In the genomic region with DNA sequence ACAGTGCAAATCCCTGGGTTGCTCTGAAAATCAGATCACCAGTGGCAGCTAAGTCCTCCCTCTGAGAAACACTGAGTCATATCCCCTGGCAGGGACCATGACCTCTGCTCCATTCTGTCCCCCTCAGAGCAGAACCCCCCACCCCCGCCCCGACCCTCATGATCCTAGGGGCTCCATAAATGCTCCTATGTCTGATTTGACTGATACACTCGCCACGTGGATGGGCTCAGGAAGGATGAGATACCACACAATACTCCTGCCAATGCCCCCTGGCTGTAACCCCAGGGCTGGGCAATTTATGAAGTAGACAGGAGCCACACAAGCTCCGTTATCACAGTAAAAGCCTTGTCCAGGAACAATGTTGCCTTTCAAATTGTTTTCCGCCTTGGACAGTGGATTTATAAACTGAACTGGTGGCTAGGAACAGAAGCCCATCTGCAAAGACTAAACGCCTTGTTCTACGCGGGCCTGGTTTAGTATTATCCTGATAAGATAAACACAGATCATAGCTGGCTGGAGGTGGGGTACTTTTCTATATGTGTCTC, we compare ENCODE assay signal across 15 cellular contexts.
DNase-seq lines count a peak whose midpoint lies in the region; ATAC-seq and FAIRE-seq lines count a peak whose summit lies in the region.
"Had no signal": no experiment of that assay in that cellular context is flagged by ENCODE, and none has a peak within 500 bp of the region (broad histone marks: within the 10 kb centered on the region; RNA-seq: fewer than 3 reads in every experiment).

No MANE protein-coding gene starts in this region.

- no peak for FAIRE-seq in GM19239 (lab: Jason Lieb, UNC)

- ATAC-seq in HG03457 (IDR thresholded peaks at IDR 0.05; ENCODE audit: unreplicated experiment): no peak
- ATAC-seq in GM21423 (IDR thresholded peaks at IDR 0.05; ENCODE audit: unreplicated experiment): no peak
- ATAC-seq: stimulated activated naive CD8-positive, alpha-beta T cell treated with anti-CD3 and anti-CD28 coated beads, Interleukin-15, amount 100 ng/mL, for 72 hours had no signal

- DNase-seq in COLO829 (ENCODE audit: low spot score) (peak; percentile 88), NCI-H69 (lab: John Stamatoyannopoulos, UW) (peak; percentile 28), foreskin melanocyte (peak; percentile 98), pons (ENCODE audit: low spot score) (peak; percentile 98), GM19239 (ENCODE audit: insufficient read length, low spot score) (no peak), mesenteric fat pad (ENCODE audit: low spot score) (no peak)
- DNase-seq: activated CD4-positive, alpha-beta memory T cell treated with anti-CD3 and anti-CD28 coated beads, Interleukin-2, amount 10 ng/mL, durations not matched to agents 7 days and 5 days; NCI-H1694 treated with DMSO at 0.1 percent for 48 hours; NCI-H510A treated with DMSO at 0.1 percent for 48 hours; ovary; RPMI8226; stimulated activated naive CD8-positive, alpha-beta T cell treated with anti-CD3 and anti-CD28 coated beads, Interleukin-15, amount 100 ng/mL, for 72 hours; WERI-Rb-1 had no signal

Comparison
In these comparisons a context has a peak if more than half of its experiments do, and no peak if none do; other contexts are left out.
1. DNase-seq: peak in COLO829 (single experiment), NCI-H69 (single experiment), foreskin melanocyte (single experiment) and pons (single experiment); none in GM19239 (single experiment) and mesenteric fat pad (single experiment).